ENCODE assay signal across 20 cellular contexts in genomic region chr2:25021963-25022362, GRCh38.
"Had no signal": no experiment of that assay in that cellular context is flagged by ENCODE, and none has a peak within 500 bp of the region (broad histone marks: within the 10 kb centered on the region; RNA-seq: fewer than 3 reads in every experiment).

No MANE protein-coding gene starts in this region.

- H3K4me3 Mint-ChIP-seq: mesothelial cell of epicardium, naive B cell had no signal

- H3K9me3 ChIP-seq: esophagus muscularis mucosa, gastroesophageal sphincter, heart right ventricle, left lung, lower lobe of right lung, mucosa of descending colon had no signal

- H3K27ac ChIP-seq: coronary artery, dorsolateral prefrontal cortex, esophagus muscularis mucosa, foreskin keratinocyte, gastroesophageal sphincter, heart right ventricle, left lung, lower lobe of right lung had no signal

- H3K4me1 Mint-ChIP-seq: naive B cell had no signal

- H3K4me3 ChIP-seq: coronary artery, dorsolateral prefrontal cortex, esophagus muscularis mucosa, gastroesophageal sphincter, heart right ventricle, left lung, lower lobe of right lung, mucosa of descending colon had no signal

- H3K27ac Mint-ChIP-seq: mesothelial cell of epicardium had no signal

- H3K36me3 ChIP-seq: esophagus muscularis mucosa, gastroesophageal sphincter, heart right ventricle, left lung, lower lobe of right lung had no signal

- H3K4me1 ChIP-seq: esophagus muscularis mucosa, foreskin keratinocyte, gastroesophageal sphincter, left lung, lower lobe of right lung had no signal

- DNase-seq: dermis blood vessel endothelial cell; dorsolateral prefrontal cortex; effector CD4-positive, alpha-beta T cell; effector memory CD4-positive, alpha-beta T cell; foreskin keratinocyte; glutamatergic neuron; head of caudate nucleus; heart right ventricle; hippocampal formation; left cardiac atrium; left lung; left ventricle myocardium superior; lower lobe of right lung; mesenchymal stem cell; mucosa of descending colon; naive B cell had no signal

- ATAC-seq: foreskin keratinocyte, gastroesophageal sphincter, heart right ventricle, left cardiac atrium, left lung, left ventricle myocardium superior, lower lobe of right lung, mucosa of descending colon had no signal

- H3K36me3 Mint-ChIP-seq: mesothelial cell of epicardium, naive B cell had no signal

- H3K9me3 Mint-ChIP-seq: naive B cell had no signal

- H3K27me3 ChIP-seq: dorsolateral prefrontal cortex, esophagus muscularis mucosa, gastroesophageal sphincter, heart right ventricle, left lung had no signal
